In the genomic region with DNA sequence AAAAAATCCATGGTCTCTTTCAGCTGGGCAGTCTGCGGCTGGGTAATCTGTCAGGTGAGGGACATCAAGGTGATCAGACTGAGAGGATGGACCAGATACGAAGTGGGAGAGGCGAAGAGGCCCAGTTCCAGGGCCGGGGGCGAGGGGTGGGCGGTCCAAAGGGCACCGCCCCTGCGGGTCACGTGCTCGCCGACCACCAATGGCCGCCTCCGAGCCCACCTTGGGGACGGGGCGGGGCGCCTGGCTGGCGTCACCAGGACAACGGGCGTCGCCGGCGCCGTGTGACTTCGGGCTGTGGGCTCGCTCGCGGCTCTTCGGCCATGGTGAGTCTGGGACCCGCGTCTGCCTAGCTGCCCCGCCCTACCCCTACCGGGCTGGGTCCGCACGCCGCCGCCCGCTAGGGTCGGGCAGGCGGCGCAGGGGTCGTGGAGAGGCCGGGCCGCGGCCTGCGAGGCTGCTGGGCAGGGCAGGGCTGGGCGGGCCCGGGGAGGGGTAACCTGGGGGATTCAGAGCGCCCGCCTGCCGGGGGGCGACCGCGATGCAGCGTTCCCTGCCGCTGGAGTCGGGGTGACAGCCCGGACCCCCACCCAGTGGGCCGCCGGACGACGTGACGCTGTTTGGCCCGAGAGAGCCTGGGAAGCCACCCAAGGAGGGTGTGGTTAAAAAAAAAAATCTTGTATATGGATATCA, we compare ENCODE assay signal across 8 cellular contexts. TPM values are rescaled to one million over a fixed set of nuclear protein-coding genes. Genes with fewer than 3 reads are reported as not detected.
DNase-seq lines count a peak whose midpoint lies in the region; ATAC-seq and TF ChIP-seq lines count a peak whose summit lies in the region.

Gene FBXL2 (plus strand): TSS at position 250 of the 690 bp plus-strand sequence. CDS start 71 bp downstream, at position 321.

- H3K27ac Mint-ChIP-seq in activated naive CD4-positive, alpha-beta T cell treated with anti-CD3 and anti-CD28 coated beads, Interleukin-2, amount 10 ng/mL, durations not matched to agents 7 days and 5 days = no peak within 1 kb of the TSS

- DNase-seq in activated naive CD4-positive, alpha-beta T cell treated with anti-CD3 and anti-CD28 coated beads, Interleukin-2, amount 10 ng/mL, durations not matched to agents 7 days and 5 days = peak; percentile 23
- no peak for DNase-seq in activated naive CD4-positive, alpha-beta T cell (lab: John Stamatoyannopoulos, UW)
- DNase-seq in NCI-H524 treated with DMSO at 0.1 percent for 48 hours (lab: John Stamatoyannopoulos, UW) (peak; percentile 5), adrenal gland (peak; percentile 55 to 86 (median 72)), left ventricle myocardium inferior (peak; percentile 71), trophoblast cell (peak; percentile 72 to 83)

- H2BK5ac ChIP-seq in trophoblast cell (ENCODE audit: low read depth, low read length, poor library complexity) = peak within 1 kb of the TSS; percentile 91

- no peaks in the 10 kb centered on the region for H3K36me3 Mint-ChIP-seq in activated naive CD4-positive, alpha-beta T cell treated with anti-CD3 and anti-CD28 coated beads, Interleukin-2, amount 10 ng/mL, durations not matched to agents 7 days and 5 days

- intact Hi-C loops in adrenal gland (cut with DNase I) (no loop called here), left ventricle myocardium inferior (cut with micrococcal nuclease) (no loop called here)

- H3K4me3 Mint-ChIP-seq in activated naive CD4-positive, alpha-beta T cell treated with anti-CD3 and anti-CD28 coated beads, Interleukin-2, amount 10 ng/mL, durations not matched to agents 7 days and 5 days = peak within 1 kb of the TSS; percentile 53

- H4K91ac ChIP-seq in trophoblast cell (ENCODE audit: low read depth, low read length) = peak within 1 kb of the TSS; percentile 92

- H2BK120ac ChIP-seq in trophoblast cell (ENCODE audit: insufficient read depth, low read length, poor library complexity) = peak within 1 kb of the TSS; percentile 83

- TF ChIP-seq POLR2A in adrenal gland (IDR thresholded peaks at IDR 0.05) = peak in 1 of 2 donors; percentile 41

- H3K27me3 ChIP-seq in adrenal gland (no peaks in the 10 kb centered on the region), left ventricle myocardium inferior (ENCODE audit: low read depth) (peaks cover 14% of the 10 kb centered on the region), trophoblast cell (ENCODE audit: insufficient read depth, low read length) (no peaks in the 10 kb centered on the region)

- H3K4me3 ChIP-seq in adrenal gland (peak within 1 kb of the TSS; percentile 33 to 79 (median 51)), left ventricle myocardium inferior (peak within 1 kb of the TSS; percentile 81), trophoblast cell (ENCODE audit: low read depth, low read length) (peak within 1 kb of the TSS; percentile 87)

- peaks cover 3% of the 10 kb centered on the region for H3K4me1 Mint-ChIP-seq in activated naive CD4-positive, alpha-beta T cell treated with anti-CD3 and anti-CD28 coated beads, Interleukin-2, amount 10 ng/mL, durations not matched to agents 7 days and 5 days

- TF ChIP-seq CTCF in adrenal gland (IDR thresholded peaks at IDR 0.05) = no peak
- no peak for TF ChIP-seq CTCF in left ventricle myocardium inferior (IDR thresholded peaks at IDR 0.05; ENCODE audit: borderline replicate concordance)

- peaks cover 4 to 14% of the 10 kb centered on the region in 2 donors for H3K4me1 ChIP-seq in adrenal gland (replicated peaks in 1 of 2)
- H3K4me1 ChIP-seq in left ventricle myocardium inferior = peaks cover 21% of the 10 kb centered on the region
- peaks cover 0 to 5% of the 10 kb centered on the region in 2 experiments for H3K4me1 ChIP-seq in trophoblast cell (ENCODE audit: control insufficient read depth in 1 of 2, insufficient read depth in 2 of 2, low read length in 2 of 2)

- H3K9ac ChIP-seq in trophoblast cell (ENCODE audit: low read length) = peak within 1 kb of the TSS; percentile 83

- WGBS in adrenal gland, 4 donors = 0 to 1% (median 1%) methylated on average over 15 to 63 of the region's 63 CpGs
- no CpG with 5 or more reads among the region's 63 CpGs for whole genome bisulfite sequencing in trophoblast cell (ENCODE audit: extremely low coverage, insufficient coverage, insufficient read length)

- no peak within 1 kb of the TSS for H3K23ac ChIP-seq in trophoblast cell (ENCODE audit: low read length)

- CTCF ChIA-PET in activated naive CD4-positive, alpha-beta T cell treated with anti-CD3 and anti-CD28 coated beads, Interleukin-2, amount 10 ng/mL, durations not matched to agents 7 days and 5 days (lab: Charles Lee) = no interaction called here

- H3K36me3 ChIP-seq in adrenal gland (replicated peaks in 1 of 2) (no peaks in the 10 kb centered on the region), left ventricle myocardium inferior (no peaks in the 10 kb centered on the region), trophoblast cell (ENCODE audit: control insufficient read depth in 1 of 2, insufficient read depth in 2 of 2, low read length in 2 of 2) (peaks cover 0 to 2% of the 10 kb centered on the region in 2 experiments)

- peak within 1 kb of the TSS; percentile 96 for H3K18ac ChIP-seq in trophoblast cell (ENCODE audit: low read length)

- H3K79me1 ChIP-seq in trophoblast cell (ENCODE audit: low read length) = peaks cover 4% of the 10 kb centered on the region

- peaks cover 4% of the 10 kb centered on the region for H3K79me2 ChIP-seq in trophoblast cell (ENCODE audit: control insufficient read depth, insufficient read depth, low read length, poor library complexity)

- H4K12ac ChIP-seq in trophoblast cell (ENCODE audit: low read depth, low read length) = peak within 1 kb of the TSS; percentile 91

- H2AK5ac ChIP-seq in trophoblast cell (ENCODE audit: low read length) = peak within 1 kb of the TSS; percentile 46

- H3K9me3 ChIP-seq in adrenal gland (replicated peaks in 1 of 3) (no peaks in the 10 kb centered on the region), left ventricle myocardium inferior (replicated peaks) (peaks cover 10% of the 10 kb centered on the region), trophoblast cell (ENCODE audit: insufficient read depth, low read depth, low read length) (no peaks in the 10 kb centered on the region)

- H3K4ac ChIP-seq in trophoblast cell (ENCODE audit: low read depth, low read length) = peak within 1 kb of the TSS; percentile 69

- peak within 1 kb of the TSS; percentile 97 for H4K8ac ChIP-seq in trophoblast cell (ENCODE audit: low read depth, low read length)

- H3K9me3 Mint-ChIP-seq in activated naive CD4-positive, alpha-beta T cell treated with anti-CD3 and anti-CD28 coated beads, Interleukin-2, amount 10 ng/mL, durations not matched to agents 7 days and 5 days = no peaks in the 10 kb centered on the region

- H3K27ac ChIP-seq in adrenal gland (peak within 1 kb of the TSS in 2 of 5 donors; percentile 43 to 45), left ventricle myocardium inferior (replicated peaks) (no peak within 1 kb of the TSS), trophoblast cell (ENCODE audit: low read depth, low read length) (no peak within 1 kb of the TSS)

- ATAC-seq in HG03039 (IDR thresholded peaks at IDR 0.05; ENCODE audit: unreplicated experiment) = peak; percentile 69
- no peak for ATAC-seq in GM19467 (IDR thresholded peaks at IDR 0.05; ENCODE audit: unreplicated experiment)

- H3K27me3 Mint-ChIP-seq in activated naive CD4-positive, alpha-beta T cell treated with anti-CD3 and anti-CD28 coated beads, Interleukin-2, amount 10 ng/mL, durations not matched to agents 7 days and 5 days = peaks cover 47% of the 10 kb centered on the region

- H2BK12ac ChIP-seq in trophoblast cell (ENCODE audit: low read length) = peak within 1 kb of the TSS; percentile 76

- H3K14ac ChIP-seq in trophoblast cell (ENCODE audit: low read length) = peak within 1 kb of the TSS; percentile 92

- H2AFZ ChIP-seq in trophoblast cell (ENCODE audit: insufficient read depth, low read length, poor library complexity) = peak within 1 kb of the TSS; percentile 94

- H3K4me2 ChIP-seq in trophoblast cell (ENCODE audit: low read length) = peak within 1 kb of the TSS; percentile 57

RNA-seq across cellular contexts. Expression of gene FBXL2, which starts in this region (rescaled TPM):
- total RNA-seq in adrenal gland = 10 to 100 TPM in 2 of 8 donors, 1 to 10 TPM in 6; 5.9 to 25.5 (median 9.1) TPM
- 10 to 100 TPM in 1 of 3 donors, 1 to 10 TPM in 2; 6.8 to 11.5 (median 7.3) TPM for polyA plus RNA-seq in adrenal gland
- 1.5 TPM for total RNA-seq in left ventricle myocardium inferior
- 5.5 TPM in 2 replicates for polyA plus RNA-seq in trophoblast cell (2013)

Comparison
In these comparisons a context has a peak if more than half of its experiments do, and no peak if none do; other contexts are left out.
1. DNase-seq: peak in activated naive CD4-positive, alpha-beta T cell treated with anti-CD3 and anti-CD28 coated beads, Interleukin-2, amount 10 ng/mL, durations not matched to agents 7 days and 5 days (single experiment), NCI-H524 treated with DMSO at 0.1 percent for 48 hours (single experiment), adrenal gland (7 of 7), left ventricle myocardium inferior (single experiment) and trophoblast cell (2 of 2); none in activated naive CD4-positive, alpha-beta T cell (0 of 4).
2. Peak in every context shown above with its lines, with median percentiles within 50 percentile points of each other: H3K4me3 ChIP-seq.